In the genomic region with DNA sequence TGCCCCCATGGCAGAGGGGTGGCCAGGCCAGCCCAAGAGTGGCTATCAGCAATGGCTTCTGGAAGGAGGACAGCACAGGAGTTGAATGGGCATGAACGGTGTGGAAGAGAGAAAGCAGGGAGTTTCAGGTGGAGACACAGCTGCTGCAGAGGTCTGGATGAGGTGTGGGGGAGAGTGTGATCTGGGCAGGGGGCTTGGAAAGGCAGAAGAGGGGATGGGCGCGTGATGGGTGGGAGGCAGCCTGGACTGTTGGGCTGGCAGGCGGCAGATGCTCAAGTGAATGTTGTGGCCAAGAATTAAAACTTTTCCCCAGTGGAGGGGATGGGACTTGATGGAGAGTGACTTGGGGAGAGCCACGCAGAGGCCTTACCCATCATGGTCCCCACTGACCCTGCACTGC, we compare ENCODE assay signal across 17 cellular contexts. TPM values are rescaled to one million over a fixed set of nuclear protein-coding genes. Genes with fewer than 3 reads are reported as not detected.
DNase-seq lines count a peak whose midpoint lies in the region; ATAC-seq and TF ChIP-seq lines count a peak whose summit lies in the region.
"Had no signal": no experiment of that assay in that cellular context is flagged by ENCODE, and none has a peak within 500 bp of the region (broad histone marks: within the 10 kb centered on the region; RNA-seq: fewer than 3 reads in every experiment).

No MANE protein-coding gene starts in this region.

- peaks cover 0 to 11% (median 0%) of the 10 kb centered on the region in 11 experiments; a peak in 1 of 22 replicates for H3K27me3 ChIP-seq in BLaER1 treated with 17β-estradiol and CSF1 and Interleukin-3, amounts not matched to agents 10 nM and 100 nM
- H3K27me3 ChIP-seq in RWPE2 (ENCODE audit: insufficient read depth, poor library complexity, severe bottlenecking): no peaks in the 10 kb centered on the region
- no peaks in the 10 kb centered on the region for H3K27me3 ChIP-seq in naive thymus-derived CD4-positive, alpha-beta T cell (ENCODE audit: control insufficient read depth in 2 of 2, insufficient read depth in 2 of 2, low read length in 2 of 2)
- no peaks in the 10 kb centered on the region for H3K27me3 ChIP-seq in ascending aorta

- no peaks in the 10 kb centered on the region for H3K36me3 ChIP-seq in BLaER1 treated with 17β-estradiol and CSF1 and Interleukin-3, amounts not matched to agents 10 nM and 100 nM
- H3K36me3 ChIP-seq in RWPE2 (ENCODE audit: low read depth) (no peaks in the 10 kb centered on the region), ascending aorta (no peaks in the 10 kb centered on the region)
- H3K36me3 ChIP-seq in naive thymus-derived CD4-positive, alpha-beta T cell (ENCODE audit: control insufficient read depth in 2 of 3, insufficient read depth in 3 of 3, low read length in 3 of 3): no peaks in the 10 kb centered on the region

- H3K4me3 ChIP-seq in BLaER1 treated with 17β-estradiol and CSF1 and Interleukin-3, amounts not matched to agents 10 nM and 100 nM: no peak overlapping the region
- H3K4me3 ChIP-seq in RWPE2 (ENCODE audit: severe bottlenecking) (no peak overlapping the region), ascending aorta (no peak overlapping the region)
- no peak overlapping the region for H3K4me3 ChIP-seq in naive thymus-derived CD4-positive, alpha-beta T cell (ENCODE audit: low read length)

- peaks cover 21% of the 10 kb centered on the region for H3K36me3 Mint-ChIP-seq in T-helper 1 cell treated with Interleukin-12 subunit alpha and Interleukin-12 subunit beta and Interleukin-4 antibody, amounts not matched to agents 30 μg/mL and 1 μg/mL, for 36 hours (ENCODE audit: low read depth)
- H3K36me3 Mint-ChIP-seq in naive thymus-derived CD4-positive, alpha-beta T cell: peaks cover 0 to 25% (median 4%) of the 10 kb centered on the region in 5 donors

- H3K9ac ChIP-seq in BLaER1 treated with 17β-estradiol and CSF1 and Interleukin-3, amounts not matched to agents 10 nM and 100 nM: no peak overlapping the region

- TF ChIP-seq CTCF in RWPE2 (IDR thresholded peaks at IDR 0.05; ENCODE audit: poor library complexity, severe bottlenecking): no peak
- TF ChIP-seq CTCF in ascending aorta (IDR thresholded peaks at IDR 0.05): no peak

- peak overlapping the region in 1 of 11 experiments; percentile 20; a peak in 1 of 22 replicates for H3K27ac ChIP-seq in BLaER1 treated with 17β-estradiol and CSF1 and Interleukin-3, amounts not matched to agents 10 nM and 100 nM
- no peak overlapping the region for H3K27ac ChIP-seq in RWPE2 (ENCODE audit: poor library complexity, severe bottlenecking)
- no peak overlapping the region for H3K27ac ChIP-seq in naive thymus-derived CD4-positive, alpha-beta T cell (ENCODE audit: low read depth, low read length)
- H3K27ac ChIP-seq in ascending aorta: no peak overlapping the region
- H3K27ac ChIP-seq: 22Rv1 had no signal

- ATAC-seq in RWPE2 (ENCODE audit: low read depth) (no peak), GM18517 (IDR thresholded peaks at IDR 0.05; ENCODE audit: unreplicated experiment) (no peak)
- ATAC-seq in naive thymus-derived CD4-positive, alpha-beta T cell: no peak

- peaks cover 0 to 12% (median 3%) of the 10 kb centered on the region in 11 experiments; a peak in 6 of 22 replicates for H4K20me1 ChIP-seq in BLaER1 treated with 17β-estradiol and CSF1 and Interleukin-3, amounts not matched to agents 10 nM and 100 nM

- peaks cover 47% of the 10 kb centered on the region for H3K4me1 Mint-ChIP-seq in T-helper 1 cell treated with Interleukin-12 subunit alpha and Interleukin-12 subunit beta and Interleukin-4 antibody, amounts not matched to agents 30 μg/mL and 1 μg/mL, for 36 hours (ENCODE audit: low read depth)
- peaks cover 35 to 71% (median 64%) of the 10 kb centered on the region in 7 donors for H3K4me1 Mint-ChIP-seq in naive thymus-derived CD4-positive, alpha-beta T cell

- POLR2A ChIA-PET in naive thymus-derived CD4-positive, alpha-beta T cell (lab: Charles Lee): interaction anchor here (0.8 to 2.7 kb wide), 3 partner anchors 10 to 19 kb away, joined by 5 to 14 read pairs (median 5); no protein-coding TSS in a partner anchor

- intact Hi-C loops in naive thymus-derived CD4-positive, alpha-beta T cell (cut with micrococcal nuclease): no loop called here
- intact Hi-C loops in ascending aorta (cut with DNase I): no loop called here

- H3K9me3 Mint-ChIP-seq in T-helper 1 cell treated with Interleukin-12 subunit alpha and Interleukin-12 subunit beta and Interleukin-4 antibody, amounts not matched to agents 30 μg/mL and 1 μg/mL, for 36 hours: peaks cover 20% of the 10 kb centered on the region
- H3K9me3 Mint-ChIP-seq in naive thymus-derived CD4-positive, alpha-beta T cell: peaks cover 0 to 16% (median 4%) of the 10 kb centered on the region in 11 donors

- peak overlapping the region in 7 of 11 experiments; percentile 28 to 94 (median 91); a peak in 9 of 22 replicates for H3K4me2 ChIP-seq in BLaER1 treated with 17β-estradiol and CSF1 and Interleukin-3, amounts not matched to agents 10 nM and 100 nM

- CTCF ChIA-PET in naive thymus-derived CD4-positive, alpha-beta T cell (lab: Charles Lee): interaction anchor here (1.3 kb wide), 1 partner anchor 18 kb away, joined by 3 read pairs; no protein-coding TSS in a partner anchor

- H3K27me3 Mint-ChIP-seq in T-helper 1 cell treated with Interleukin-12 subunit alpha and Interleukin-12 subunit beta and Interleukin-4 antibody, amounts not matched to agents 30 μg/mL and 1 μg/mL, for 36 hours (ENCODE audit: low read depth): peaks cover 13% of the 10 kb centered on the region
- peaks cover 0 to 30% (median 0%) of the 10 kb centered on the region in 5 donors for H3K27me3 Mint-ChIP-seq in naive thymus-derived CD4-positive, alpha-beta T cell
- H3K27me3 Mint-ChIP-seq: CD4-positive, alpha-beta T cell had no signal

- no peak for DNase-seq in T-helper 1 cell
- peak; percentile 66 for DNase-seq in RWPE2 (ENCODE audit: low spot score)
- no peak for DNase-seq in naive thymus-derived CD4-positive, alpha-beta T cell
- DNase-seq in NCI-H82 (lab: John Stamatoyannopoulos, UW): no peak
- no peak for DNase-seq in ascending aorta (ENCODE audit: low spot score in 2 of 2)
- DNase-seq: GF-D8, GOT3, NCI-H2081, NCI-H2171 treated with DMSO at 0.1 percent for 48 hours, NCI-H446, NCI-H748 treated with DMSO at 0.1 percent for 48 hours, SHP77 treated with DMSO at 0.1 percent for 48 hours had no signal

- peak overlapping the region; percentile 5 for H3K27ac Mint-ChIP-seq in T-helper 1 cell treated with Interleukin-12 subunit alpha and Interleukin-12 subunit beta and Interleukin-4 antibody, amounts not matched to agents 30 μg/mL and 1 μg/mL, for 36 hours
- peak overlapping the region in 5 of 9 donors; percentile 34 to 89 (median 60) for H3K27ac Mint-ChIP-seq in naive thymus-derived CD4-positive, alpha-beta T cell

- H3K4me1 ChIP-seq in BLaER1 treated with 17β-estradiol and CSF1 and Interleukin-3, amounts not matched to agents 10 nM and 100 nM: peaks cover 70 to 91% (median 80%) of the 10 kb centered on the region in 10 experiments
- peaks cover 25% of the 10 kb centered on the region for H3K4me1 ChIP-seq in RWPE2 (ENCODE audit: insufficient read depth, poor library complexity, severe bottlenecking)
- peaks cover 59 to 73% of the 10 kb centered on the region in 2 donors for H3K4me1 ChIP-seq in naive thymus-derived CD4-positive, alpha-beta T cell (ENCODE audit: control insufficient read depth in 2 of 2, insufficient read depth in 2 of 2, low read length in 2 of 2)
- H3K4me1 ChIP-seq in ascending aorta: peaks cover 5 to 10% of the 10 kb centered on the region in 2 donors

- peaks cover 0 to 6% (median 0%) of the 10 kb centered on the region in 11 experiments; a peak in 3 of 22 replicates for H3K9me3 ChIP-seq in BLaER1 treated with 17β-estradiol and CSF1 and Interleukin-3, amounts not matched to agents 10 nM and 100 nM (replicated peaks in 1 of 11)
- H3K9me3 ChIP-seq in RWPE2 (ENCODE audit: severe bottlenecking): no peaks in the 10 kb centered on the region
- no peaks in the 10 kb centered on the region for H3K9me3 ChIP-seq in naive thymus-derived CD4-positive, alpha-beta T cell (ENCODE audit: control insufficient read depth in 2 of 3, low read length in 3 of 3)
- no peaks in the 10 kb centered on the region for H3K9me3 ChIP-seq in ascending aorta

- H3K4me3 Mint-ChIP-seq in T-helper 1 cell treated with Interleukin-12 subunit alpha and Interleukin-12 subunit beta and Interleukin-4 antibody, amounts not matched to agents 30 μg/mL and 1 μg/mL, for 36 hours: no peak overlapping the region
- peak overlapping the region in 5 of 10 donors; percentile 11 to 74 (median 48) for H3K4me3 Mint-ChIP-seq in naive thymus-derived CD4-positive, alpha-beta T cell
- H3K4me3 Mint-ChIP-seq: CD4-positive, alpha-beta T cell had no signal

RNA-seq across cellular contexts. Expression of a gene that starts 46.5 kb away (rescaled TPM):
- 1 to 10 TPM in 2 of 5 experiments, under 1 TPM in 3; 0.22 to 7.1 (median 0.96) TPM for total RNA-seq in naive thymus-derived CD4-positive, alpha-beta T cell
- polyA plus RNA-seq in naive thymus-derived CD4-positive, alpha-beta T cell: 1 to 10 TPM; 1.6 to 4.0 TPM
- total RNA-seq in ascending aorta: 47.0 TPM
